23 cellular contexts compared by ENCODE assay signal in genomic region chr11:96132437-96132836, GRCh38.
DNase-seq lines count a peak whose midpoint lies in the region; ATAC-seq, FAIRE-seq and TF ChIP-seq lines count a peak whose summit lies in the region.
"Had no signal": no experiment of that assay in that cellular context is flagged by ENCODE, and none has a peak within 500 bp of the region (broad histone marks: within the 10 kb centered on the region; RNA-seq: fewer than 3 reads in every experiment).

No MANE protein-coding gene starts in this region.

- no peak overlapping the region for H3K4me3 Mint-ChIP-seq in activated naive CD8-positive, alpha-beta T cell treated with anti-CD3 and anti-CD28 coated beads, Interleukin-2, amount 50 U/mL, for 24 hours
- no peak overlapping the region for H3K4me3 Mint-ChIP-seq in T-helper 2 cell treated with Interferon-gamma antibody and Interleukin-4, amounts not matched to agents 5 μg/mL and 100 μg/mL, for 36 hours
- no peak overlapping the region for H3K4me3 Mint-ChIP-seq in CD8-positive, alpha-beta memory T cell
- H3K4me3 Mint-ChIP-seq: activated naive CD4-positive, alpha-beta T cell treated with anti-CD3 and anti-CD28 coated beads, Interleukin-2, amount 50 U/mL, for 24 hours; activated T-cell treated with anti-CD3 and anti-CD28 coated beads, Interleukin-2, amount 50 U/mL, for 4 hours; CD4-positive, alpha-beta memory T cell; T-cell had no signal

- peak overlapping the region; percentile 58 for H3K27ac Mint-ChIP-seq in activated naive CD8-positive, alpha-beta T cell treated with anti-CD3 and anti-CD28 coated beads, Interleukin-2, amount 50 U/mL, for 24 hours
- H3K27ac Mint-ChIP-seq in T-helper 2 cell treated with Interferon-gamma antibody and Interleukin-4, amounts not matched to agents 5 μg/mL and 100 μg/mL, for 36 hours: no peak overlapping the region
- peak overlapping the region in 1 of 8 donors; percentile 30 for H3K27ac Mint-ChIP-seq in CD8-positive, alpha-beta memory T cell
- H3K27ac Mint-ChIP-seq: T-cell had no signal

- peak; percentile 69 for ATAC-seq in HepG2
- ATAC-seq in right lobe of liver: no peak
- peak; percentile 43 for ATAC-seq in HG02981 (IDR thresholded peaks at IDR 0.05; ENCODE audit: unreplicated experiment)
- peak; percentile 42 for ATAC-seq in activated naive CD8-positive, alpha-beta T cell treated with anti-CD3 and anti-CD28 coated beads, Interleukin-2, amount 50 U/mL, for 24 hours
- ATAC-seq in HG03342 (IDR thresholded peaks at IDR 0.05; ENCODE audit: unreplicated experiment): no peak
- ATAC-seq: left ventricle myocardium superior, T-cell had no signal

- no peaks in the 10 kb centered on the region for H3K27me3 ChIP-seq in HepG2 (ENCODE audit: control insufficient read depth in 1 of 2, insufficient read depth in 2 of 2, low read length in 2 of 2)
- no peaks in the 10 kb centered on the region for H3K27me3 ChIP-seq in right lobe of liver
- no peaks in the 10 kb centered on the region for H3K27me3 ChIP-seq in CD8-positive, alpha-beta memory T cell (ENCODE audit: insufficient read depth, low read length, poor library complexity, severe bottlenecking)
- no peaks in the 10 kb centered on the region for H3K27me3 ChIP-seq in WERI-Rb-1 (ENCODE audit: insufficient read depth, low read depth, severe bottlenecking)

- TF ChIP-seq POLR2A in HepG2 (IDR thresholded peaks at IDR 0.05; ENCODE audit: insufficient read depth in 1 of 2, low read depth in 2 of 2, low read length in 2 of 2) (no peak), right lobe of liver (IDR thresholded peaks at IDR 0.05) (no peak)

- H3K27ac ChIP-seq in HepG2 (ENCODE audit: extremely low read length, insufficient read depth, low read length) (peak overlapping the region; percentile 1), right lobe of liver (no peak overlapping the region), WERI-Rb-1 (no peak overlapping the region)
- no peak overlapping the region for H3K27ac ChIP-seq in CD8-positive, alpha-beta memory T cell (ENCODE audit: low read depth, low read length)

- no peaks in the 10 kb centered on the region for H3K9me3 Mint-ChIP-seq in activated naive CD8-positive, alpha-beta T cell treated with anti-CD3 and anti-CD28 coated beads, Interleukin-2, amount 50 U/mL, for 24 hours
- H3K9me3 Mint-ChIP-seq in T-helper 2 cell treated with Interferon-gamma antibody and Interleukin-4, amounts not matched to agents 5 μg/mL and 100 μg/mL, for 36 hours: no peaks in the 10 kb centered on the region
- H3K9me3 Mint-ChIP-seq in CD8-positive, alpha-beta memory T cell: no peaks in the 10 kb centered on the region
- H3K9me3 Mint-ChIP-seq: activated naive CD4-positive, alpha-beta T cell treated with anti-CD3 and anti-CD28 coated beads, Interleukin-2, amount 50 U/mL, for 24 hours; activated T-cell treated with anti-CD3 and anti-CD28 coated beads, Interleukin-2, amount 50 U/mL, for 4 hours; T-cell had no signal

- peaks cover 15% of the 10 kb centered on the region for H3K36me3 Mint-ChIP-seq in activated naive CD8-positive, alpha-beta T cell treated with anti-CD3 and anti-CD28 coated beads, Interleukin-2, amount 50 U/mL, for 24 hours (ENCODE audit: low read depth)
- peaks cover 11% of the 10 kb centered on the region for H3K36me3 Mint-ChIP-seq in T-helper 2 cell treated with Interferon-gamma antibody and Interleukin-4, amounts not matched to agents 5 μg/mL and 100 μg/mL, for 36 hours (ENCODE audit: low read depth)
- peaks cover 2 to 8% (median 3%) of the 10 kb centered on the region in 3 donors for H3K36me3 Mint-ChIP-seq in CD8-positive, alpha-beta memory T cell

- no peaks in the 10 kb centered on the region for H3K27me3 Mint-ChIP-seq in activated naive CD8-positive, alpha-beta T cell treated with anti-CD3 and anti-CD28 coated beads, Interleukin-2, amount 50 U/mL, for 24 hours
- no peaks in the 10 kb centered on the region for H3K27me3 Mint-ChIP-seq in T-helper 2 cell treated with Interferon-gamma antibody and Interleukin-4, amounts not matched to agents 5 μg/mL and 100 μg/mL, for 36 hours (ENCODE audit: low read depth)
- no peaks in the 10 kb centered on the region for H3K27me3 Mint-ChIP-seq in CD8-positive, alpha-beta memory T cell
- H3K27me3 Mint-ChIP-seq: activated naive CD4-positive, alpha-beta T cell treated with anti-CD3 and anti-CD28 coated beads, Interleukin-2, amount 50 U/mL, for 24 hours; CD4-positive, alpha-beta memory T cell; T-cell had no signal

- 42% methylated on average over 2 of the region's 2 CpGs for WGBS in HepG2 (ENCODE audit: low lambda C conversion rate)
- 83% methylated on average over 2 of the region's 2 CpGs for WGBS in right lobe of liver (ENCODE audit: insufficient coverage, low coverage, low lambda C conversion rate, missing lambda C conversion rate)

- H3K4me1 Mint-ChIP-seq in activated naive CD8-positive, alpha-beta T cell treated with anti-CD3 and anti-CD28 coated beads, Interleukin-2, amount 50 U/mL, for 24 hours: peaks cover 78% of the 10 kb centered on the region
- peaks cover 33% of the 10 kb centered on the region for H3K4me1 Mint-ChIP-seq in T-helper 2 cell treated with Interferon-gamma antibody and Interleukin-4, amounts not matched to agents 5 μg/mL and 100 μg/mL, for 36 hours (ENCODE audit: low read depth)
- H3K4me1 Mint-ChIP-seq in CD8-positive, alpha-beta memory T cell: peaks cover 44 to 66% (median 61%) of the 10 kb centered on the region in 3 donors

- CTCF ChIA-PET in HepG2 (lab: Yijun Ruan, JAX; ENCODE audit: low intra/inter-chr PET ratio, low total read pairs): no interaction called here
- CTCF ChIA-PET in CD8-positive, alpha-beta memory T cell (lab: Charles Lee): no interaction called here

- H3K4me1 ChIP-seq in HepG2 (ENCODE audit: insufficient read depth, low read length) (peaks cover 26% of the 10 kb centered on the region), right lobe of liver (no peaks in the 10 kb centered on the region)
- H3K4me1 ChIP-seq in CD8-positive, alpha-beta memory T cell (ENCODE audit: insufficient read depth, low read length): peaks cover 29% of the 10 kb centered on the region

- no TSS peak for BruUV-seq in HepG2 (replicated peaks; lab: Mats Ljungman, UMichigan)

- H3K4me3 ChIP-seq in HepG2 (replicated peaks in 1 of 3; ENCODE audit: insufficient read depth in 1 of 3, low read depth in 2 of 3, low read length in 3 of 3): no peak overlapping the region
- no peak overlapping the region for H3K4me3 ChIP-seq in right lobe of liver
- H3K4me3 ChIP-seq in CD8-positive, alpha-beta memory T cell (ENCODE audit: low read length): no peak overlapping the region
- no peak overlapping the region for H3K4me3 ChIP-seq in WERI-Rb-1 (ENCODE audit: low read depth, low read length)

- no peaks in the 10 kb centered on the region for H3K79me2 ChIP-seq in HepG2 (ENCODE audit: insufficient read depth, low read length)

- intact Hi-C loops in HepG2 (cut with micrococcal nuclease; ENCODE audit: unreplicated experiment) (no loop called here), right lobe of liver (cut with DNase I) (no loop called here)

- no peak for FAIRE-seq in HepG2 (lab: Jason Lieb, UNC)
- FAIRE-seq: GM18507, urothelium cell line had no signal

- POLR2A ChIA-PET in HepG2 (lab: Yijun Ruan, JAX): interaction anchor here (1.0 kb wide), 1 partner anchor 33 kb away, joined by 4 read pairs; no protein-coding TSS in a partner anchor
- POLR2A ChIA-PET in CD8-positive, alpha-beta memory T cell (lab: Charles Lee): no interaction called here

- H3K36me3 ChIP-seq in HepG2 (replicated peaks in 1 of 2; ENCODE audit: control insufficient read depth in 1 of 2, insufficient read depth in 2 of 2, low read length in 2 of 2): no peaks in the 10 kb centered on the region; a peak in 2 of 5 replicates
- H3K36me3 ChIP-seq in right lobe of liver: no peaks in the 10 kb centered on the region
- H3K36me3 ChIP-seq in CD8-positive, alpha-beta memory T cell (ENCODE audit: insufficient read depth, low read length): no peaks in the 10 kb centered on the region
- H3K36me3 ChIP-seq in WERI-Rb-1: no peaks in the 10 kb centered on the region

- peak; percentile 70 for DNase-seq in HepG2 (ENCODE audit: low spot score)
- no peak for DNase-seq in right lobe of liver
- no peak for DNase-seq in activated naive CD8-positive, alpha-beta T cell treated with anti-CD3 and anti-CD28 coated beads, Interleukin-2, amount 50 U/mL, for 24 hours
- DNase-seq in T-helper 2 cell treated with Interferon-gamma antibody and Interleukin-4, amounts not matched to agents 5 μg/mL and 100 μg/mL, for 36 hours (ENCODE audit: low spot score): no peak
- DNase-seq in CD8-positive, alpha-beta memory T cell: no peak
- DNase-seq in WERI-Rb-1: no peak
- DNase-seq: activated CD4-positive, alpha-beta T cell treated with anti-CD3 and anti-CD28 coated beads, Interleukin-2, amount 50 U/mL, for 48 hours; activated T-cell treated with anti-CD3 and anti-CD28 coated beads, Interleukin-2, amount 50 U/mL, for 4 hours; CD4-positive, alpha-beta memory T cell; DND-41; effector memory CD4-positive, alpha-beta T cell; H7; left ventricle myocardium superior; NCI-H1417 treated with DMSO at 0.1 percent for 48 hours; SIG-M5; stimulated activated CD4-positive, alpha-beta T cell treated with anti-CD3 and anti-CD28 coated beads, Interleukin-12 subunit alpha, Interleukin-12 subunit beta, amount 100 ng/mL, for 4 hours; stimulated activated CD8-positive, alpha-beta memory T cell treated with anti-CD3 and anti-CD28 coated beads, Interleukin-4, amount 100 ng/mL, for 48 hours; T-cell had no signal

- no peak overlapping the region for H3K4me2 ChIP-seq in HepG2 (ENCODE audit: low read depth, low read length)

- in situ Hi-C loops in HepG2 (cut with HindIII; ENCODE audit: extremely low pct_ligation_motif_present, low pct_unique_long_range_greater_than_20kb): no loop called here

- no peak for TF ChIP-seq RAD21 in HepG2 (CRISPR knock-in tag; IDR thresholded peaks at IDR 0.05)

- TF ChIP-seq CTCF in HepG2 (CRISPR knock-in tag; IDR thresholded peaks at IDR 0.05) (no peak), right lobe of liver (IDR thresholded peaks at IDR 0.05) (no peak), WERI-Rb-1 (IDR thresholded peaks at IDR 0.05; ENCODE audit: low read depth, low read length) (no peak)

- H3K9me3 ChIP-seq in HepG2 (ENCODE audit: low read length) (no peaks in the 10 kb centered on the region), right lobe of liver (no peaks in the 10 kb centered on the region), WERI-Rb-1 (ENCODE audit: severe bottlenecking) (no peaks in the 10 kb centered on the region)
- no peaks in the 10 kb centered on the region for H3K9me3 ChIP-seq in CD8-positive, alpha-beta memory T cell (ENCODE audit: low read length)

- TF ChIP-seq EP300 in HepG2 (IDR thresholded peaks at IDR 0.05; ENCODE audit: low read depth in 2 of 2, low read length in 2 of 2) (no peak), HepG2 (CRISPR knock-in tag; IDR thresholded peaks at IDR 0.05; ENCODE audit: borderline replicate concordance) (no peak)

- H3K9ac ChIP-seq in HepG2 (ENCODE audit: insufficient read depth, low read depth, low read length): no peak overlapping the region

- no peaks in the 10 kb centered on the region for H4K20me1 ChIP-seq in HepG2 (ENCODE audit: insufficient read depth, low read length)

- no peak overlapping the region for H2AFZ ChIP-seq in HepG2 (ENCODE audit: low read length)

TF ChIP-seq in HepG2, 621 proteins besides CTCF, POLR2A, EP300 and RAD21 (continues in another document):
- TF ChIP-seq POGZ (CRISPR knock-in tag; IDR thresholded peaks at IDR 0.05) (0 out of 2 replicates have a peak, but pooled peaks have one; percentile 27), ZBTB8A (CRISPR knock-in tag; IDR thresholded peaks at IDR 0.05; ENCODE audit: borderline replicate concordance, low read depth) (no peak)

Comparison
In these comparisons a context has a peak if more than half of its experiments do, and no peak if none do; other contexts are left out.
1. ATAC-seq: peak in HepG2 (single experiment), HG02981 (single experiment) and activated naive CD8-positive, alpha-beta T cell treated with anti-CD3 and anti-CD28 coated beads, Interleukin-2, amount 50 U/mL, for 24 hours (single experiment); none in right lobe of liver (0 of 4) and HG03342 (single experiment).